1 cellular context compared by ENCODE assay signal in the genomic region with DNA sequence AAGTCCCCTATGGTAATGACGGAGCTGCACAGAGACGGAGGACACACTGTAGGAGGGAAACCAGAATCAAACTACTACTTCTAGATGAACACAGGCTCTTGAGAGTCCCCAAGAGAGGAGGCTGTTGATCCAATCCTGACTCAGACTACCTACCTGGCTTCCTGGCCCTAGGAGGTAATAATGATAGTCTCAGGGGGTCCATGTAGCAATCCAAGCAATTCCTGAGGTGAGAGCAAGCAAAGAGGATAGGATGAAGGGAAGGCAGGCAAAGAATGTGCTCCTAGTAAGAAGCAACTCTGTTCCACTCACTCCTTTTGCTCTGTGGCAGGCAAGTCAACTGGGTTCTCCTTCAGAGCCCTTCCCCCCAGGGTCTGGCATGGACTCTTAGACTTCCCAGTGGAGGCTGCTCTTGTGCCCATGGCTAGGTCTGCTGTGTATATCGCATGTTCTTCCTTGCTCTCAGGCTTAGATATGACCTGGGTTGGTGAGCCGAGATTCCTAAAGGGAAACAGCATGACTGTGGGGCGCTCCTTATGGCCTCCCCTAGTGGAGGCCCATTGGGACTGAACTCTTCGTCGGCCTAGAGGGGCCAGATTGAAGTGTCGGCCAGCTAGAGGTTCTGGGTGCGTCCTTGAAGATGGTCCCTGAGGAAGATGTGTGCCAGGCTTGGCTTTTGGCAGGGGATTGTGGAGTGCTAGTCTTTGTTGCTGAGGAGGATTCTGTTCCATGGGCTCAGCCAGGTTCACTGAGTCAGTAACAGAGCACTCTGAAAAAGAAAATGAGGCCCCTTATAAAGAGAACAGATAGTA.
A peak's percentile ranks its signal among the peaks of the same experiment; 100 is the strongest.
TF ChIP-seq lines count a peak whose summit lies in the region.

No MANE protein-coding gene starts in this region.

TF ChIP-seq in HepG2, 621 proteins besides CTCF, POLR2A, EP300 and RAD21 (continued from another document):
- TF ChIP-seq TBX3 (IDR thresholded peaks at IDR 0.05; ENCODE audit: borderline replicate concordance) (no peak), SSRP1 (CRISPR knock-in tag; IDR thresholded peaks at IDR 0.05) (peak; percentile 92), TCF12 (IDR thresholded peaks at IDR 0.05) (no peak), TCF12 (CRISPR knock-in tag; IDR thresholded peaks at IDR 0.05) (no peak), ZNF468 (CRISPR knock-in tag; IDR thresholded peaks at IDR 0.05) (no peak), ZNF567 (CRISPR knock-in tag; IDR thresholded peaks at IDR 0.05; ENCODE audit: borderline replicate concordance) (no peak), TRIM24 (CRISPR knock-in tag; IDR thresholded peaks at IDR 0.05) (0 out of 2 replicates have a peak, but pooled peaks have one; percentile 15), SIX1 (CRISPR knock-in tag; IDR thresholded peaks at IDR 0.05; ENCODE audit: borderline replicate concordance) (no peak), ZNF20 (CRISPR knock-in tag; IDR thresholded peaks at IDR 0.05) (no peak), ZNF292 (CRISPR knock-in tag; IDR thresholded peaks at IDR 0.05; ENCODE audit: borderline replicate concordance, low read depth) (no peak), ZNF383 (CRISPR knock-in tag; IDR thresholded peaks at IDR 0.05; ENCODE audit: borderline replicate concordance) (no peak), TMF1 (CRISPR knock-in tag; IDR thresholded peaks at IDR 0.05; ENCODE audit: low read depth) (0 out of 2 replicates have a peak, but pooled peaks have one; percentile 43), ATRX (CRISPR knock-in tag; IDR thresholded peaks at IDR 0.05; ENCODE audit: borderline replicate concordance) (peak; percentile 87; the same call in 1 of the 2 replicates), NFE2L1 (CRISPR knock-in tag; IDR thresholded peaks at IDR 0.05; ENCODE audit: borderline replicate concordance) (peak; percentile 71; the same call in 1 of the 2 replicates), POLR2G (IDR thresholded peaks at IDR 0.05; ENCODE audit: low read depth, low read length) (peak; percentile 23; the same call in 1 of the 2 replicates), HDAC6 (IDR thresholded peaks at IDR 0.05; ENCODE audit: low read depth, low read length) (no peak), ETV5 (CRISPR knock-in tag; IDR thresholded peaks at IDR 0.05; ENCODE audit: borderline replicate concordance) (no peak), FOXK2 (IDR thresholded peaks at IDR 0.05) (no peak)
- TF ChIP-seq, protein P1, sequence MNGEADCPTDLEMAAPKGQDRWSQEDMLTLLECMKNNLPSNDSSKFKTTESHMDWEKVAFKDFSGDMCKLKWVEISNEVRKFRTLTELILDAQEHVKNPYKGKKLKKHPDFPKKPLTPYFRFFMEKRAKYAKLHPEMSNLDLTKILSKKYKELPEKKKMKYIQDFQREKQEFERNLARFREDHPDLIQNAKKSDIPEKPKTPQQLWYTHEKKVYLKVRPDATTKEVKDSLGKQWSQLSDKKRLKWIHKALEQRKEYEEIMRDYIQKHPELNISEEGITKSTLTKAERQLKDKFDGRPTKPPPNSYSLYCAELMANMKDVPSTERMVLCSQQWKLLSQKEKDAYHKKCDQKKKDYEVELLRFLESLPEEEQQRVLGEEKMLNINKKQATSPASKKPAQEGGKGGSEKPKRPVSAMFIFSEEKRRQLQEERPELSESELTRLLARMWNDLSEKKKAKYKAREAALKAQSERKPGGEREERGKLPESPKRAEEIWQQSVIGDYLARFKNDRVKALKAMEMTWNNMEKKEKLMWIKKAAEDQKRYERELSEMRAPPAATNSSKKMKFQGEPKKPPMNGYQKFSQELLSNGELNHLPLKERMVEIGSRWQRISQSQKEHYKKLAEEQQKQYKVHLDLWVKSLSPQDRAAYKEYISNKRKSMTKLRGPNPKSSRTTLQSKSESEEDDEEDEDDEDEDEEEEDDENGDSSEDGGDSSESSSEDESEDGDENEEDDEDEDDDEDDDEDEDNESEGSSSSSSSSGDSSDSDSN (CRISPR knock-in tag; IDR thresholded peaks at IDR 0.05), result no peak
- TF ChIP-seq, protein P2, sequence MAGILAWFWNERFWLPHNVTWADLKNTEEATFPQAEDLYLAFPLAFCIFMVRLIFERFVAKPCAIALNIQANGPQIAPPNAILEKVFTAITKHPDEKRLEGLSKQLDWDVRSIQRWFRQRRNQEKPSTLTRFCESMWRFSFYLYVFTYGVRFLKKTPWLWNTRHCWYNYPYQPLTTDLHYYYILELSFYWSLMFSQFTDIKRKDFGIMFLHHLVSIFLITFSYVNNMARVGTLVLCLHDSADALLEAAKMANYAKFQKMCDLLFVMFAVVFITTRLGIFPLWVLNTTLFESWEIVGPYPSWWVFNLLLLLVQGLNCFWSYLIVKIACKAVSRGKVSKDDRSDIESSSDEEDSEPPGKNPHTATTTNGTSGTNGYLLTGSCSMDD (CRISPR knock-in tag; IDR thresholded peaks at IDR 0.05), result no peak
- TF ChIP-seq, protein P3, sequence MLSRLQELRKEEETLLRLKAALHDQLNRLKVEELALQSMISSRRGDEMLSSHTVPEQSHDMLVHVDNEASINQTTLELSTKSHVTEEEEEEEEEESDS (CRISPR knock-in tag; IDR thresholded peaks at IDR 0.05; ENCODE audit: borderline replicate concordance), result no peak
